In the genomic region with DNA sequence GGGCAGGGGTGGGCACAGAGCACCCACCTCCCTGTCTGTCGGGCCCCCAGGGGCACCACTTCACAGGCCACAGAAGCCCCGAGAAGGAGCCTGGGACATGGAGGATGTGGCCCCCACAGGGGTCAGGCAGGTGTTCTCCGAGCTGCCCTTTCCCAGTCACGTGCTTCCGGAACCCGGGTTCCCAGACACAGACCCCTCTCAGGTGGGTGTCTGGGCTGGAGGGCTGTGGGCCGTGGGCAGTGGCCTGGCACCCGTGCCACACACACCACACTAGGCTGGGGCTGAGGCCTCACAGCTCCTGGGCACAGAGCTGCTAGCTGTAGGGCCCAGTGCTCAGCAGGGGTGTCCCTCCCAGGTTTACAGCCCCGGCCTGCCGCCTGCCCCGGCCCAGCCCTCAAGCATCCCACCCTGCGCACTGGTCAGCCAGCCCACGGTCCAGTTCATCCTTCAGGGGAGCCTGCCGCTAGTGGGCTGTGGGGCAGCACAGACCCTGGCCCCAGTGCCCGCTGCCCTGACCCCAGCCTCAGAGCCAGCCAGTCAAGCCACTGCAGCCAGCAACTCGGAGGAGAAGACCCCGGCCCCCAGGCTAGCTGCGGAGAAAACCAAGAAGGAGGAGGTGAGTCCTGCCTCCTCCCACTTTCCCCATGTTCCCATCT, we compare ENCODE assay signal across 1 cellular context.
TF ChIP-seq lines count a peak whose summit lies in the region.

No MANE protein-coding gene starts in this region.

TF ChIP-seq in K562, 482 proteins besides CTCF, POLR2A, EP300 and RAD21:
- TF ChIP-seq SREBF2 (CRISPR knock-in tag; IDR thresholded peaks at IDR 0.05), result no peak
- peak; percentile 59 for TF ChIP-seq POLR2G (IDR thresholded peaks at IDR 0.05; ENCODE audit: low read depth, low read length)
